Comparison of ENCODE assay signal across 34 cellular contexts in genomic region chr7:443279-443833, GRCh38.
"Had no signal": no experiment of that assay in that cellular context is flagged by ENCODE, and none has a peak within 500 bp of the region (broad histone marks: within the 10 kb centered on the region; RNA-seq: fewer than 3 reads in every experiment).

No MANE protein-coding gene starts in this region.

- H3K9me3 ChIP-seq: adrenal gland, body of pancreas, breast epithelium had no signal

- H3K27me3 ChIP-seq: adrenal gland, body of pancreas, brain microvascular endothelial cell had no signal

- H3K4me3 ChIP-seq: adrenal gland, body of pancreas, breast epithelium had no signal

- H3K4me1 ChIP-seq: adrenal gland, body of pancreas, breast epithelium had no signal

- H3K36me3 ChIP-seq: adrenal gland, brain microvascular endothelial cell, breast epithelium had no signal

- ATAC-seq: activated CD8-positive, alpha-beta T cell treated with anti-CD3 and anti-CD28 coated beads for 36 hours; activated naive CD4-positive, alpha-beta T cell treated with anti-CD3 and anti-CD28 coated beads, Interleukin-2, amount 50 U/mL, for 72 hours; activated T-cell treated with anti-CD3 and anti-CD28 coated beads, Interleukin-2, amount 50 U/mL, for 4 hours; activated T-cell treated with anti-CD3 and anti-CD28 coated beads, Interleukin-2, amount 50 U/mL, for 72 hours; activated T-helper 17 cell treated with anti-CD3 and anti-CD28 coated beads, Interleukin-2, amount 50 U/mL, for 72 hours; body of pancreas had no signal

- DNase-seq: activated B cell treated with CpG ODN at 0.5 μM for 24 hours; activated CD4-positive, alpha-beta memory T cell treated with anti-CD3 and anti-CD28 coated beads for 36 hours; activated CD4-positive, alpha-beta T cell treated with anti-CD3 and anti-CD28 coated beads for 4 hours; activated CD4-positive, alpha-beta T cell treated with anti-CD3 and anti-CD28 coated beads, Interleukin-2, amount 10 ng/mL, durations not matched to agents 24 days and 14 days; activated CD4-positive, alpha-beta T cell treated with anti-CD3 and anti-CD28 coated beads, Interleukin-2, amount 50 U/mL, for 1 hour; activated CD4-positive, alpha-beta T cell treated with anti-CD3 and anti-CD28 coated beads, Interleukin-2, amount 50 U/mL, for 4 hours; activated CD4-positive, CD25-positive, alpha-beta regulatory T cell treated with anti-CD3 and anti-CD28 coated beads, Interleukin-2, amount 50 U/mL, for 72 hours; activated CD8-positive, alpha-beta memory T cell treated with anti-CD3 and anti-CD28 coated beads, Interleukin-2, amount 50 U/mL, for 4 hours; activated CD8-positive, alpha-beta T cell treated with anti-CD3 and anti-CD28 coated beads for 36 hours; activated effector memory CD4-positive, alpha-beta T cell treated with anti-CD3 and anti-CD28 coated beads, Interleukin-2, amount 50 U/mL, for 16 hours; activated gamma-delta T cell treated with Interleukin-2 at 50 U/mL for 16 hours; activated naive CD4-positive, alpha-beta T cell; activated naive CD4-positive, alpha-beta T cell treated with anti-CD3 and anti-CD28 coated beads for 36 hours; activated naive CD4-positive, alpha-beta T cell treated with anti-CD3 and anti-CD28 coated beads, Interleukin-2, amount 50 U/mL, for 16 hours; activated naive CD8-positive, alpha-beta T cell treated with anti-CD3 and anti-CD28 coated beads for 36 hours; activated T-cell treated with anti-CD3 and anti-CD28 coated beads for 4 hours; activated T-cell treated with anti-CD3 and anti-CD28 coated beads, Interleukin-2, amount 50 U/mL, for 1 hour; activated T-cell treated with anti-CD3 and anti-CD28 coated beads, Interleukin-2, amount 50 U/mL, for 4 hours; activated T-cell treated with anti-CD3 and anti-CD28 coated beads, Interleukin-2, amount 50 U/mL, for 72 hours; adrenal gland; amniotic stem cell; aorta; body of pancreas; brain microvascular endothelial cell; central memory CD4-positive, alpha-beta T cell; T-helper 1 cell; T-helper 2 cell; T-helper 9 cell had no signal

- H3K27ac ChIP-seq: adrenal gland, body of pancreas, brain microvascular endothelial cell, breast epithelium, VCaP had no signal

- FAIRE-seq: astrocyte, TTC549 had no signal
